1 cellular context compared by ENCODE assay signal in the genomic region with DNA sequence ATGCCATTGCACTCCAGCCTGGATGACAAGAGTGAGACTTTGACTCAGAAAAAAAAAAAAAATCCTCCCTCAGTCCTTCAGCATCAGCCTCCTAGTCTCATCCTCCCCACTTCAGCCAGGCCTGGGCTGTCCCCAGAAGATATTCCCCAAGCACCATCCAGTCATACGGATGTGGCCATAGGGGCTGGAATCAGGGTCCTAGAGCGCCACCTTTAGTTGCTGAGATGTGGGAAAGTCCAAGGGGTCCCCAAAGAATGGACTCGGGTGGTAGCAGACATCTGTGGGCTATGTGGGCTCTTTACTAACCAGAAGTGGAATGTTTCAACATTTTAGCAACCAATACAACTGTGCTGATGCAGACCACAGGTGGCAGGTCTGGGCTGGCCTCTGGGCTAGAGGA.
TF ChIP-seq lines count a peak whose summit lies in the region.

No MANE protein-coding gene starts in this region.

TF ChIP-seq in GM23338, 12 proteins besides CTCF, POLR2A, EP300 and RAD21:
- no peak for TF ChIP-seq ZNF462 (CRISPR knock-in tag; IDR thresholded peaks at IDR 0.05)
- no peak for TF ChIP-seq EZH2phosphoT487 (IDR thresholded peaks at IDR 0.05; ENCODE audit: unreplicated experiment)
- TF ChIP-seq POLR2AphosphoS5 (IDR thresholded peaks at IDR 0.05; ENCODE audit: low read depth) = no peak
- no peak for TF ChIP-seq CREB1 (CRISPR knock-in tag; IDR thresholded peaks at IDR 0.05; ENCODE audit: low read depth)
- TF ChIP-seq NANOG (IDR thresholded peaks at IDR 0.05; ENCODE audit: borderline replicate concordance) = no peak
- no peak for TF ChIP-seq JUNB (IDR thresholded peaks at IDR 0.05; ENCODE audit: unreplicated experiment)
- no peak for TF ChIP-seq EZH2 (IDR thresholded peaks at IDR 0.05; ENCODE audit: low read depth, unreplicated experiment)
- TF ChIP-seq ZNF114 (CRISPR knock-in tag; IDR thresholded peaks at IDR 0.05) = no peak
- no peak for TF ChIP-seq ZNF331 (CRISPR knock-in tag; IDR thresholded peaks at IDR 0.05; ENCODE audit: low read depth)
- no peak for TF ChIP-seq STAT1 (IDR thresholded peaks at IDR 0.05; ENCODE audit: unreplicated experiment)
- TF ChIP-seq REST (IDR thresholded peaks at IDR 0.05; ENCODE audit: unreplicated experiment) = no peak
- TF ChIP-seq ETS1 (IDR thresholded peaks at IDR 0.05) = no peak
